ENCODE assay signal across 9 cellular contexts in the genomic region with DNA sequence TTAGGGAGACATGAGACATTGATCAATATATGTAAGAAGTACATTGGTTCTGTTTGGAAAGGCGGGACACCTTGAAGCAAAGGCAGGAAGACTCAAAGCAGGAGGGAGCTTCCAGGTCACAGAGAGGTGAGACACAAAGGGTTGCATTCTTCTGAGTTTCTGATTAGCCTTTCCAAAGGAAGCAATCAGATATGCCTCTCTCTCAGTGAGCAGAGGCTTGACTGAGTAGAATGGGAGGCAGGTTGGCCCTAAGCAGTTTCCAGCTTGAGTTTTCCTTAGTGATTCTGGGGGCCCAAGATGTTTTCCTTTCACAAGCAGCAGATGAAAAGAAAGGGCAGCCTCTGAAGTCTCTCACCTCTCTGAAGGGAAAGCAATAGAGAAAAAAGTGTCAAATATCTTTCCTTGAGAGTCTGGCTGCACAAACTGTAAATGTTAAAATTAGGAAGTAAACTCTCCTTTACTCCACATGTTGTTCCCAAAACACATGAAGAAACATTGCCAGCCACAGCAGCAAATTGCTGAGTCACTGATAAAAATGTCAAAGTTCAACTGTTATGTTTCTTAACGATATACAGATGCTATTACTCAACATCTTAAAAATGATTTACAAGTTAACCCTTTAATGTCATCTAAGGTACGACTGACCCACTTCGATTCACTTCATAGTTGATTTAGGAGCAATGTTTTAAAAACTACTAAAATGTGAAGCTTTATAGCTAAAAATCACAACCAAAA. TPM values are rescaled to one million over a fixed set of nuclear protein-coding genes. Genes with fewer than 3 reads are reported as not detected.
DNase-seq lines count a peak whose midpoint lies in the region; ATAC-seq, FAIRE-seq and TF ChIP-seq lines count a peak whose summit lies in the region.
"Had no signal": no experiment of that assay in that cellular context is flagged by ENCODE, and none has a peak within 500 bp of the region (broad histone marks: within the 10 kb centered on the region; RNA-seq: fewer than 3 reads in every experiment).

No MANE protein-coding gene starts in this region.

- H3K27me3 ChIP-seq in gastroesophageal sphincter (no peaks in the 10 kb centered on the region), testis (no peaks in the 10 kb centered on the region)
- H3K27me3 ChIP-seq: SJSA1 had no signal

- H3K4me3 ChIP-seq in gastroesophageal sphincter: no peak overlapping the region
- no peak overlapping the region for H3K4me3 ChIP-seq in skeletal muscle cell (ENCODE audit: low read depth, low read length)
- H3K4me3 ChIP-seq in testis: no peak overlapping the region
- H3K4me3 ChIP-seq: SJSA1 had no signal

- DNase-seq in GM19239 (ENCODE audit: insufficient read length, low spot score) (no peak), SIG-M5 treated with dmso at 0.1 percent for 504 hours (lab: John Stamatoyannopoulos, UW; ENCODE audit: unreplicated experiment) (peak; percentile 73), skeletal muscle cell (ENCODE audit: low read depth) (peak; percentile 62), testis (no peak), NCI-H1694 treated with DMSO at 0.1 percent for 48 hours (lab: John Stamatoyannopoulos, UW) (no peak)

- peak; percentile 40 for FAIRE-seq in GM19239 (lab: Jason Lieb, UNC)

- ATAC-seq in gastroesophageal sphincter (peak; percentile 49), HG03439 (IDR thresholded peaks at IDR 0.05; ENCODE audit: unreplicated experiment) (no peak), HG03095 (IDR thresholded peaks at IDR 0.05; ENCODE audit: unreplicated experiment) (no peak)

- H3K9me3 ChIP-seq in gastroesophageal sphincter (no peaks in the 10 kb centered on the region), testis (no peaks in the 10 kb centered on the region)
- H3K9me3 ChIP-seq: SJSA1 had no signal

- intact Hi-C loops in testis (cut with DNase I; ENCODE audit: low total_unique reads): no loop called here

- no peak for TF ChIP-seq POLR2A in gastroesophageal sphincter (IDR thresholded peaks at IDR 0.05)
- no peak for TF ChIP-seq POLR2A in testis (IDR thresholded peaks at IDR 0.05)

- no peak for TF ChIP-seq EP300 in gastroesophageal sphincter (IDR thresholded peaks at IDR 0.05)

- H3K4me1 ChIP-seq in gastroesophageal sphincter (peaks cover 0 to 24% (median 4%) of the 10 kb centered on the region in 3 donors), testis (peaks cover 9% of the 10 kb centered on the region)

- peak overlapping the region in 2 of 4 donors; percentile 10 to 35 for H3K27ac ChIP-seq in gastroesophageal sphincter
- H3K27ac ChIP-seq in testis: no peak overlapping the region
- H3K27ac ChIP-seq: SJSA1 had no signal

- WGBS in gastroesophageal sphincter (ENCODE audit: low coverage in 1 of 2), 2 donors: 37 to 42% methylated on average over 4 of the region's 4 CpGs
- 52 to 59% methylated on average over 4 of the region's 4 CpGs for WGBS in testis, 2 donors

- TF ChIP-seq CTCF in gastroesophageal sphincter (IDR thresholded peaks at IDR 0.05): no peak
- no peak for TF ChIP-seq CTCF in testis (IDR thresholded peaks at IDR 0.05)

- H3K36me3 ChIP-seq in gastroesophageal sphincter (peaks cover 0 to 43% of the 10 kb centered on the region in 2 donors), testis (ENCODE audit: low read depth, missing control alignments) (no peaks in the 10 kb centered on the region)

RNA-seq across cellular contexts. Expression of a gene that starts 40.3 kb away (rescaled TPM):
- total RNA-seq in gastroesophageal sphincter: 100 to 1,000 TPM in 1 of 4 donors, 10 to 100 TPM in 3; 53.8 to 118 (median 75.2) TPM
- 10 to 100 TPM; 77.2 to 96.0 TPM for total RNA-seq in testis
- 126 TPM for polyA plus RNA-seq in testis (ENCODE audit: insufficient read depth, low read depth, low replicate concordance)

Comparison
In these comparisons a context has a peak if more than half of its experiments do, and no peak if none do; other contexts are left out.
1. DNase-seq: peak in SIG-M5 treated with dmso at 0.1 percent for 504 hours (single experiment) and skeletal muscle cell (single experiment); none in GM19239 (single experiment), testis (single experiment) and NCI-H1694 treated with DMSO at 0.1 percent for 48 hours (single experiment).